ENCODE assay signal across 1 cellular context in the genomic region with DNA sequence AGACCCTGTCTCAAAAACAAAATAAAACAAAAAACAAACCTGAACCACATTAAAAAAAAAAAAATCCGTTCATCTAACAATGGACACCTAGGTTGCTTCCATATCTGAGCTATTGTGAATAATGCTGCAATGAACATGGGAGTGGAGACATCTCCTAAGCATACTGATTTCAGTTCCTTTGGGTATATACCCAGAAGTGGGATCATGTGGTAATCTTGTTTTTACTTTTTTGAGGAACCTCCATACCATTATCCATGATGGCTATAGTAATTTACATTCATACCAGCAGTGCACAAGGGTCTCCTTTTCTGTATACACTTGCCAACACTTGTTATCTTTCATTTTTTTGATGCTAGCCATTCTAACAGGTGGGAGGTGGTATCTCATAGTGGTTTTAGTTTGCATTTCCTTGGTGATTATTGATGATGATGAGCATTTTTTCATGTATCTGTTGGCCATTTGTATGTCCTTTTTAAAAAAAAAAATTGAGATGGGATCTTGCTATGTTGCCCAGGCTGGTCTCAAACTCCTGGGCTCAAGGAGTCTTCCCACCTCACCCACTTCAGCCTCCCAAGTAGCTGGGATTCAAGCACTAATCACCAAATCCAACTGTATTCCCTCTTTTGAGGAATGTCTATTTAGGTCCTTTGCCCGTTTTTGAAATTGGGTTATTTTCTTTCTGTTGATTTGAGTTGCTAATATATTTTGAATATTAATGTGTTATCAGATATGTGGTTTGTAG.
A peak's percentile ranks its signal among the peaks of the same experiment; 100 is the strongest.
TF ChIP-seq lines count a peak whose summit lies in the region.

No MANE protein-coding gene starts in this region.

TF ChIP-seq in K562, 482 proteins besides CTCF, POLR2A, EP300 and RAD21:
- TF ChIP-seq ZNF121 (CRISPR knock-in tag; conservative IDR thresholded peaks at IDR 0.05): peak; percentile 61
- TF ChIP-seq, protein P1, sequence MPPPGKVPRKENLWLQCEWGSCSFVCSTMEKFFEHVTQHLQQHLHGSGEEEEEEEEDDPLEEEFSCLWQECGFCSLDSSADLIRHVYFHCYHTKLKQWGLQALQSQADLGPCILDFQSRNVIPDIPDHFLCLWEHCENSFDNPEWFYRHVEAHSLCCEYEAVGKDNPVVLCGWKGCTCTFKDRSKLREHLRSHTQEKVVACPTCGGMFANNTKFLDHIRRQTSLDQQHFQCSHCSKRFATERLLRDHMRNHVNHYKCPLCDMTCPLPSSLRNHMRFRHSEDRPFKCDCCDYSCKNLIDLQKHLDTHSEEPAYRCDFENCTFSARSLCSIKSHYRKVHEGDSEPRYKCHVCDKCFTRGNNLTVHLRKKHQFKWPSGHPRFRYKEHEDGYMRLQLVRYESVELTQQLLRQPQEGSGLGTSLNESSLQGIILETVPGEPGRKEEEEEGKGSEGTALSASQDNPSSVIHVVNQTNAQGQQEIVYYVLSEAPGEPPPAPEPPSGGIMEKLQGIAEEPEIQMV (tag; conservative IDR thresholded peaks at IDR 0.05; ENCODE audit: low read depth): no peak
- no peak for TF ChIP-seq POLR2AphosphoS5 (IDR thresholded peaks at IDR 0.05; ENCODE audit: control insufficient read depth, insufficient read depth, low read depth, low read length)
- no peak for TF ChIP-seq HDAC3 (IDR thresholded peaks at IDR 0.05; ENCODE audit: borderline replicate concordance, partially characterized antibody)
- peak; percentile 44 for TF ChIP-seq RBM25 (IDR thresholded peaks at IDR 0.05; ENCODE audit: low read depth, low read length, severe bottlenecking)
- TF ChIP-seq, protein P2, sequence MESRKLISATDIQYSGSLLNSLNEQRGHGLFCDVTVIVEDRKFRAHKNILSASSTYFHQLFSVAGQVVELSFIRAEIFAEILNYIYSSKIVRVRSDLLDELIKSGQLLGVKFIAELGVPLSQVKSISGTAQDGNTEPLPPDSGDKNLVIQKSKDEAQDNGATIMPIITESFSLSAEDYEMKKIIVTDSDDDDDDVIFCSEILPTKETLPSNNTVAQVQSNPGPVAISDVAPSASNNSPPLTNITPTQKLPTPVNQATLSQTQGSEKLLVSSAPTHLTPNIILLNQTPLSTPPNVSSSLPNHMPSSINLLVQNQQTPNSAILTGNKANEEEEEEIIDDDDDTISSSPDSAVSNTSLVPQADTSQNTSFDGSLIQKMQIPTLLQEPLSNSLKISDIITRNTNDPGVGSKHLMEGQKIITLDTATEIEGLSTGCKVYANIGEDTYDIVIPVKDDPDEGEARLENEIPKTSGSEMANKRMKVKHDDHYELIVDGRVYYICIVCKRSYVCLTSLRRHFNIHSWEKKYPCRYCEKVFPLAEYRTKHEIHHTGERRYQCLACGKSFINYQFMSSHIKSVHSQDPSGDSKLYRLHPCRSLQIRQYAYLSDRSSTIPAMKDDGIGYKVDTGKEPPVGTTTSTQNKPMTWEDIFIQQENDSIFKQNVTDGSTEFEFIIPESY (CRISPR knock-in tag; IDR thresholded peaks at IDR 0.05): no peak
- TF ChIP-seq ZNF408 (CRISPR knock-in tag; IDR thresholded peaks at IDR 0.05; ENCODE audit: low read depth): no peak
- TF ChIP-seq, protein P3, sequence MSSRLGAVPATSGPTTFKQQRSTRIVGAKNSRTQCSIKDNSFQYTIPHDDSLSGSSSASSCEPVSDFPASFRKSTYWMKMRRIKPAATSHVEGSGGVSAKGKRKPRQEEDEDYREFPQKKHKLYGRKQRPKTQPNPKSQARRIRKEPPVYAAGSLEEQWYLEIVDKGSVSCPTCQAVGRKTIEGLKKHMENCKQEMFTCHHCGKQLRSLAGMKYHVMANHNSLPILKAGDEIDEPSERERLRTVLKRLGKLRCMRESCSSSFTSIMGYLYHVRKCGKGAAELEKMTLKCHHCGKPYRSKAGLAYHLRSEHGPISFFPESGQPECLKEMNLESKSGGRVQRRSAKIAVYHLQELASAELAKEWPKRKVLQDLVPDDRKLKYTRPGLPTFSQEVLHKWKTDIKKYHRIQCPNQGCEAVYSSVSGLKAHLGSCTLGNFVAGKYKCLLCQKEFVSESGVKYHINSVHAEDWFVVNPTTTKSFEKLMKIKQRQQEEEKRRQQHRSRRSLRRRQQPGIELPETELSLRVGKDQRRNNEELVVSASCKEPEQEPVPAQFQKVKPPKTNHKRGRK (tag; IDR thresholded peaks at IDR 0.05): no peak
